ENCODE assay signal across 8 cellular contexts in the genomic region with DNA sequence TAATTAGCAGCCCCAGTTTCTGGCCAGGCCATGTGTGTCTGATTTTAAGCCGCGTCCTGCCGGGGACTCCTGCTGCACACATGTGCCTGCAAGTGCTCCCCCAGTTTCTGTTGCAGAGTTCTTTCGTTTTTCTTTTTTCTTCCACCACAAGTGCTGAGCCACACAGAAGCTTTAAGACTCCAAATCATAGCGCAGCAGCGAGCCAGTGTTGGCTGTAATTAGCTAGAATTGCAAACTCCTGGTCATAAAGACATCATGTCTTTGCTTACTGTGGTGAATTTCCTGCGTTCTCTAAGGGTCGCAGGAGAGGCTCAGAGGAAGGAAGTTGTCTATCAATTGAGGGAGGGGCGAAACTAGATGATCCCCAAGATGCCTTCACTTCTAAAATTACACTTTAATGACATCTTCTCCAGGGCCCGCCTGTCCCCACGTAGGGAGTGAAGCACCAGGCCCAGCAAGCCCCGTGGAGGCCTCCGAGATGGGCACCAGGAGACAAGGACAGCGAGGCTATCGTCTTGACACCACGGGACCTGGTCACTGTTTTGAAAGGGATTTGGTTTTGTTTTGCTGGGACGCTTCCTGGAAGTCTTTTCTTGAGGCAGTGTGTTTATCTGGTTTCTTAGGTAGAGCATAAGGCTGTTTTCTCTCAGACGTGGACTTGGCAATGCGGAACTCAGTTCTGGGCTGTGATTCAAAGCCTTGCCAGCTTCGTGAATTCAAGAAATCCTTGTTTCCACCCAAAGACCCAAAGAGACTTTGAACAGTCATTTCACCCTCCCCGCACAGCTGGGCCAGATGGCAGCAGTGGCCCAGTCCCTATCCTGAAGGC.
A peak's percentile ranks its signal among the peaks of the same experiment; 100 is the strongest.
DNase-seq lines count a peak whose midpoint lies in the region; ATAC-seq and TF ChIP-seq lines count a peak whose summit lies in the region.

No MANE protein-coding gene starts in this region.

- no peaks in the 10 kb centered on the region for H3K36me3 Mint-ChIP-seq in neural crest cell (ENCODE audit: low read depth)

- peak; percentile 62 for ATAC-seq in HG03196 (IDR thresholded peaks at IDR 0.05; ENCODE audit: unreplicated experiment)

- POLR2A ChIA-PET in RWPE1 (lab: Yijun Ruan, JAX; ENCODE audit: low non-redundant PET) = no interaction called here

- no peak overlapping the region for H3K27ac ChIP-seq in RWPE1

- TF ChIP-seq CTCF in neural crest cell (conservative IDR thresholded peaks at IDR 0.05) (no peak), RWPE1 (conservative IDR thresholded peaks at IDR 0.05; ENCODE audit: low read depth) (no peak)

- no peaks in the 10 kb centered on the region for H3K9me3 Mint-ChIP-seq in neural crest cell

- H3K27me3 Mint-ChIP-seq in neural crest cell (ENCODE audit: low read depth) = no peaks in the 10 kb centered on the region

- H3K4me1 Mint-ChIP-seq in neural crest cell = peaks cover 33% of the 10 kb centered on the region

- CTCF ChIA-PET in RWPE1 (lab: Yijun Ruan, JAX) = interaction anchor here (0.7 kb wide), 1 partner anchor 284 kb away, joined by 5 read pairs; no protein-coding TSS in a partner anchor

- peak overlapping the region; percentile 27 for H3K27ac Mint-ChIP-seq in neural crest cell (ENCODE audit: unreplicated experiment)

- H3K4me3 Mint-ChIP-seq in neural crest cell = no peak overlapping the region

- DNase-seq in activated T-cell treated with anti-CD3 and anti-CD28 coated beads for 48 hours (ENCODE audit: low read depth) (peak; percentile 21), activated T-cell treated with anti-CD3 and anti-CD28 coated beads for 4 hours (no peak), neural crest cell (ENCODE audit: low read depth, low spot score) (no peak), OCI-M2 (lab: John Stamatoyannopoulos, UW; ENCODE audit: unreplicated experiment) (no peak), RWPE1 (ENCODE audit: low spot score) (no peak), SW 1271 (lab: John Stamatoyannopoulos, UW) (no peak)
- DNase-seq in activated effector memory CD4-positive, alpha-beta T cell treated with Interleukin-2 at 50 U/mL for 16 hours = peak; percentile 26

Comparison
In these comparisons a context has a peak if more than half of its experiments do, and no peak if none do; other contexts are left out.
1. DNase-seq: peak in activated T-cell treated with anti-CD3 and anti-CD28 coated beads for 48 hours (single experiment) and activated effector memory CD4-positive, alpha-beta T cell treated with Interleukin-2 at 50 U/mL for 16 hours (single experiment); none in activated T-cell treated with anti-CD3 and anti-CD28 coated beads for 4 hours (single experiment), neural crest cell (single experiment), OCI-M2 (single experiment), RWPE1 (single experiment) and SW 1271 (0 of 2).